Comparison of ENCODE assay signal across 25 cellular contexts in the genomic region with DNA sequence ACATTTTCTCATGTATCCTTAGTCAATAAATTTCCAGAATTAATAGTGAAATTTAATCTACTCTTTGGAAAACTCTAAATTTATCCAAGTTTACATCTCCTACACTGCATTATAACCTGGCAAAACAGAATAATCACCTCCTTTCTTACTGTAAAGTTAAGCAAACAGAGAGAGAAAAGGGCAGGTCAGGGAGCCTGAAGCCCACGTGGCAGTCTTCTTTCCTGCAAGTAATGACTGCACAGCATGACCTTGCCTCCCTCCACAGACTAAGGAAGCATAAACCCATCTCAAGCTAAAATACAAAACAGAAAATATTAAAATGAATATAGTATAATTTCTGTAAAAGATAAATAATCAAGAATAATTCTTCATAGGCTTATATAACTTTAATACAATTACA.
"Had no signal": no experiment of that assay in that cellular context is flagged by ENCODE, and none has a peak within 500 bp of the region (broad histone marks: within the 10 kb centered on the region; RNA-seq: fewer than 3 reads in every experiment).

No MANE protein-coding gene starts in this region.

- H3K27me3 Mint-ChIP-seq: dendritic cell treated with granulocyte-macrophage colony-stimulating factor and Interleukin-4, amounts not matched to agents 40 ng/mL and 50 ng/mL, for 4 days; effector memory CD8-positive, alpha-beta T cell; naive B cell; stimulated activated naive B cell treated with anti-CD40 and anti-IgM and Interleukin-4, amounts not matched to agents 10 μg/mL and 1 μg/mL and 100 μg/mL, for 72 hours; stimulated activated naive CD8-positive, alpha-beta T cell treated with anti-CD3 and anti-CD28 coated beads, Interleukin-15, amount 100 ng/mL, for 72 hours had no signal

- H3K4me1 ChIP-seq: esophagus squamous epithelium, left ventricle myocardium inferior, psoas muscle, right lobe of liver, spleen, testis, tibial nerve, upper lobe of right lung, vagina had no signal

- H3K27ac Mint-ChIP-seq: dendritic cell treated with granulocyte-macrophage colony-stimulating factor and Interleukin-4, amounts not matched to agents 40 ng/mL and 50 ng/mL, for 4 days; effector memory CD8-positive, alpha-beta T cell; naive B cell; nephron; stimulated activated naive B cell treated with anti-CD40 and anti-IgM and Interleukin-4, amounts not matched to agents 10 μg/mL and 1 μg/mL and 100 μg/mL, for 72 hours; stimulated activated naive CD8-positive, alpha-beta T cell treated with anti-CD3 and anti-CD28 coated beads, Interleukin-15, amount 100 ng/mL, for 72 hours had no signal

- H3K9me3 Mint-ChIP-seq: dendritic cell treated with granulocyte-macrophage colony-stimulating factor and Interleukin-4, amounts not matched to agents 40 ng/mL and 50 ng/mL, for 4 days; stimulated activated naive CD8-positive, alpha-beta T cell treated with anti-CD3 and anti-CD28 coated beads, Interleukin-15, amount 100 ng/mL, for 72 hours had no signal

- ATAC-seq: effector memory CD8-positive, alpha-beta T cell; gastroesophageal sphincter; psoas muscle; right lobe of liver; stimulated activated naive B cell treated with anti-CD40 and anti-IgM and Interleukin-4, amounts not matched to agents 10 μg/mL and 1 μg/mL and 100 μg/mL, for 72 hours; stimulated activated naive CD8-positive, alpha-beta T cell treated with anti-CD3 and anti-CD28 coated beads, Interleukin-15, amount 100 ng/mL, for 72 hours; upper lobe of right lung had no signal

- H3K27ac ChIP-seq: esophagus squamous epithelium, gastroesophageal sphincter, left ventricle myocardium inferior, neutrophil, psoas muscle, right lobe of liver, spleen, testis, tibial nerve, upper lobe of right lung, vagina had no signal

- H3K27me3 ChIP-seq: esophagus squamous epithelium, gastroesophageal sphincter, neutrophil, right lobe of liver, spleen, testis, tibial nerve, upper lobe of right lung, vagina had no signal

- H3K36me3 Mint-ChIP-seq: naive B cell; stimulated activated naive B cell treated with anti-CD40 and anti-IgM and Interleukin-4, amounts not matched to agents 10 μg/mL and 1 μg/mL and 100 μg/mL, for 72 hours had no signal

- H3K9me3 ChIP-seq: neutrophil, psoas muscle, right lobe of liver, testis, tibial nerve, upper lobe of right lung, vagina had no signal

- DNase-seq: effector memory CD8-positive, alpha-beta T cell; esophagus squamous epithelium; foreskin fibroblast; glutamatergic neuron; left ventricle myocardium inferior; mesenchymal stem cell; naive B cell; psoas muscle; retina; right lobe of liver; spleen; stimulated activated CD4-positive, alpha-beta T cell treated with anti-CD3 and anti-CD28 coated beads, Interleukin-15, amount 100 ng/mL, for 24 hours; stimulated activated CD4-positive, alpha-beta T cell treated with anti-CD3 and anti-CD28 coated beads, Interleukin-1b, Interleukin-23, amount 100 ng/mL, for 48 hours; stimulated activated CD4-positive, alpha-beta T cell treated with anti-CD3 and anti-CD28 coated beads, Interleukin-4, amount 100 ng/mL, for 4 hours; stimulated activated naive B cell treated with anti-CD40 and anti-IgM and Interleukin-4, amounts not matched to agents 10 μg/mL and 1 μg/mL and 100 μg/mL, for 72 hours; stimulated activated naive CD8-positive, alpha-beta T cell treated with anti-CD3 and anti-CD28 coated beads, Interleukin-15, amount 100 ng/mL, for 72 hours; testis; upper lobe of right lung had no signal

- H3K4me1 Mint-ChIP-seq: naive B cell; nephron; stimulated activated naive B cell treated with anti-CD40 and anti-IgM and Interleukin-4, amounts not matched to agents 10 μg/mL and 1 μg/mL and 100 μg/mL, for 72 hours; stimulated activated naive CD8-positive, alpha-beta T cell treated with anti-CD3 and anti-CD28 coated beads, Interleukin-15, amount 100 ng/mL, for 72 hours had no signal

- H3K4me3 ChIP-seq: esophagus squamous epithelium, gastroesophageal sphincter, left ventricle myocardium inferior, lung, psoas muscle, right lobe of liver, spleen, testis, tibial nerve, upper lobe of right lung, vagina had no signal

- H3K4me3 Mint-ChIP-seq: dendritic cell treated with granulocyte-macrophage colony-stimulating factor and Interleukin-4, amounts not matched to agents 40 ng/mL and 50 ng/mL, for 4 days; effector memory CD8-positive, alpha-beta T cell; naive B cell; nephron; stimulated activated naive B cell treated with anti-CD40 and anti-IgM and Interleukin-4, amounts not matched to agents 10 μg/mL and 1 μg/mL and 100 μg/mL, for 72 hours; stimulated activated naive CD8-positive, alpha-beta T cell treated with anti-CD3 and anti-CD28 coated beads, Interleukin-15, amount 100 ng/mL, for 72 hours had no signal

- H3K36me3 ChIP-seq: esophagus squamous epithelium, gastroesophageal sphincter, left ventricle myocardium inferior, neutrophil, right lobe of liver, spleen, tibial nerve, upper lobe of right lung, vagina had no signal
